In the genomic region with DNA sequence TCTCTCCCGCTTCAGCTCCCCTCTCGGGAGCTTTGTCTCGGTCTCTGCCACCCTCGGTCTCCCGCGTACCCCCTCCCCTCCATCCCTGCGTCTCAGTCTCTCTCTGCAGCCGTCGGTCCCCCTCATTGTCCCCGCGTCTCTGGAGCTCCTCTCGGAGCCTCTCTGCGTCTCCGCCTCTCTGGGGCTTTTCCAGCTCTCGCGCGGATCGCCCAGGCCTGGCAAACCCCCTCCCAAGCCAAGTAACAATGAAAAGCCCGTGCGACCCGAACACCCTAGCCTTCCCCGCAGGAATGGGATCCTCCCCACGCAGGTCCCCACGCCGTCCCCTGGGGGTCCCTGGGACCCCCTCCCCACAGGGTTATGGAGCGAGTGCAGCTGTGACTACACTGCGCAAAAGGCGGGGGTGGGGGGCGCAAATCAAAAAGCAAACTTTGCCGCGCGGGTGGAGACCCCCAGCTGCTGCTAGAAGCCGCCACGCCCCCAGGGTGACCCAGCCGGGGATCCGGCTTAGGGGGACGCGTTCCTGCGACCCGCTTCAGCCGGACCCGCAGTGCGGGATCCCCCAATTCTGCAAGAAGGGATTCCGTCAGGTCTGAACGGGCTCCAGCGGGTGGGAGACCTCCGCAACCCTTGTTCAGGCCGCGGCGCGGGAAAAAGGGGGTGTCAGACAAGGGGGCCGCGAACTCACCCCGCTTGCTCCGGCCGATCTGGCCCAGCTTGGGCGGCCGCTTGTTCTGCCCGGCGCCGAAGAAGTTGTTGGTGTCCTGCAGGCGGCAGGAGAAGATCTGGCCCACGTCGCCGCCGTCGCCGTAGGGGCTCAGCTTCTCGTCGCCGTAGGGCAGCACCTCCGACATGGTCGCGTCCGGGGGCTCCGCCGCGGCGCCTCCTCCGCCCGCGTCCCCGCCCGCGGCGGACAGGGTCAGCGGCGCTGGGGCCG, we compare ENCODE assay signal across 8 cellular contexts. TPM values are rescaled to one million over a fixed set of nuclear protein-coding genes. Genes with fewer than 3 reads are reported as not detected.
DNase-seq lines count a peak whose midpoint lies in the region; ATAC-seq and TF ChIP-seq lines count a peak whose summit lies in the region.

No MANE protein-coding gene starts in this region.

- DNase-seq in AG10803 (ENCODE audit: low read depth): no peak
- DNase-seq in LNCaP clone FGC (ENCODE audit: low read depth): no peak
- DNase-seq in coronary artery (ENCODE audit: low spot score): no peak
- peak; percentile 18 for DNase-seq in midbrain (lab: John Stamatoyannopoulos, UW)
- no peak for DNase-seq in AG20443 (ENCODE audit: low spot score)
- DNase-seq in mesenteric fat pad (ENCODE audit: low spot score): no peak

- peak overlapping the region in 1 of 2 donors; percentile 87 for H3K27ac ChIP-seq in coronary artery

- peak overlapping the region; percentile 80 for H3K4me3 ChIP-seq in AG10803 (ENCODE audit: low read length)
- peak overlapping the region; percentile 66 for H3K4me3 ChIP-seq in LNCaP clone FGC (ENCODE audit: low read depth, low read length)
- H3K4me3 ChIP-seq in coronary artery: peak overlapping the region; percentile 87

- ATAC-seq in HG02885 (IDR thresholded peaks at IDR 0.05; ENCODE audit: poor library complexity, unreplicated experiment): no peak
- no peak for ATAC-seq in GM18502 (IDR thresholded peaks at IDR 0.05; ENCODE audit: poor library complexity, unreplicated experiment)

- TF ChIP-seq CTCF in AG10803 (conservative IDR thresholded peaks at IDR 0.05; ENCODE audit: low read length): no peak
- TF ChIP-seq CTCF in LNCaP clone FGC (IDR thresholded peaks at IDR 0.05; ENCODE audit: control insufficient read depth, extremely low read depth, insufficient read depth): no peak
- no peak for TF ChIP-seq CTCF in coronary artery (IDR thresholded peaks at IDR 0.05)

RNA-seq across cellular contexts. Expression of a gene that starts 1.2 kb away (rescaled TPM):
- 13.6 TPM for total RNA-seq in mesenteric fat pad

RNA-seq across cellular contexts. Expression of a gene that starts 23.2 kb away (rescaled TPM):
- 26.8 TPM for total RNA-seq in mesenteric fat pad
